Comparison of ENCODE assay signal across 11 cellular contexts in genomic region chr11:123056835-123057491, GRCh38. TPM values are rescaled to one million over a fixed set of nuclear protein-coding genes. Genes with fewer than 3 reads are reported as not detected.
DNase-seq lines count a peak whose midpoint lies in the region; ATAC-seq and TF ChIP-seq lines count a peak whose summit lies in the region.
"Had no signal": no experiment of that assay in that cellular context is flagged by ENCODE, and none has a peak within 500 bp of the region (broad histone marks: within the 10 kb centered on the region; RNA-seq: fewer than 3 reads in every experiment).

No MANE protein-coding gene starts in this region.

- DNase-seq in G401 (ENCODE audit: low spot score): peak; percentile 49
- DNase-seq in Karpas-422: peak; percentile 66
- no peak for DNase-seq in activated naive CD8-positive, alpha-beta T cell treated with anti-CD3 and anti-CD28 coated beads, Interleukin-2, amount 10 ng/mL, durations not matched to agents 7 days and 5 days
- no peak for DNase-seq in neural crest cell (ENCODE audit: low read depth, low spot score)
- DNase-seq in dedifferentiated amniotic fluid mesenchymal stem cell (ENCODE audit: extremely low spot score): no peak
- no peak for DNase-seq in DMS153 treated with DMSO at 0.1 percent for 48 hours (lab: John Stamatoyannopoulos, UW; ENCODE audit: unreplicated experiment)
- DNase-seq: dorsolateral prefrontal cortex, NCI-H1105, occipital lobe had no signal

- H4K20me1 ChIP-seq in Karpas-422 (ENCODE audit: insufficient read depth, low read depth, low read length): peaks cover 39% of the 10 kb centered on the region; the same call in 1 of the 2 replicates

- H2AFZ ChIP-seq in Karpas-422 (ENCODE audit: low read length): no peak overlapping the region

- peaks cover 19% of the 10 kb centered on the region for H3K4me1 ChIP-seq in Karpas-422 (ENCODE audit: low read length)

- H3K27ac Mint-ChIP-seq in activated naive CD8-positive, alpha-beta T cell treated with anti-CD3 and anti-CD28 coated beads, Interleukin-2, amount 10 ng/mL, durations not matched to agents 7 days and 5 days: peak overlapping the region; percentile 85
- H3K27ac Mint-ChIP-seq in neural crest cell (ENCODE audit: unreplicated experiment): no peak overlapping the region

- ATAC-seq in activated naive CD8-positive, alpha-beta T cell treated with anti-CD3 and anti-CD28 coated beads, Interleukin-2, amount 10 ng/mL, durations not matched to agents 7 days and 5 days (ENCODE audit: low read depth): no peak
- no peak for ATAC-seq in GM19023 (IDR thresholded peaks at IDR 0.05; ENCODE audit: unreplicated experiment)

- POLR2A ChIA-PET in activated naive CD8-positive, alpha-beta T cell treated with anti-CD3 and anti-CD28 coated beads, Interleukin-2, amount 10 ng/mL, durations not matched to agents 7 days and 5 days (lab: Charles Lee): interaction anchor here (0.6 to 10.0 kb wide), 6 partner anchors 13 to 207 kb away, joined by 3 to 142 read pairs (median 4); no protein-coding TSS in a partner anchor

- H3K9me3 Mint-ChIP-seq in activated naive CD8-positive, alpha-beta T cell treated with anti-CD3 and anti-CD28 coated beads, Interleukin-2, amount 10 ng/mL, durations not matched to agents 7 days and 5 days: no peaks in the 10 kb centered on the region
- no peaks in the 10 kb centered on the region for H3K9me3 Mint-ChIP-seq in neural crest cell

- no peaks in the 10 kb centered on the region for H3K9me2 ChIP-seq in Karpas-422 (replicated peaks; ENCODE audit: insufficient read depth, low read length)

- H3K9ac ChIP-seq in Karpas-422 (ENCODE audit: low read length): no peak overlapping the region

- no peak overlapping the region for H3K4me3 ChIP-seq in Karpas-422 (ENCODE audit: low read length)
- H3K4me3 ChIP-seq: Peyer's patch had no signal

- no peaks in the 10 kb centered on the region for H3K27me3 Mint-ChIP-seq in activated naive CD8-positive, alpha-beta T cell treated with anti-CD3 and anti-CD28 coated beads, Interleukin-2, amount 10 ng/mL, durations not matched to agents 7 days and 5 days
- H3K27me3 Mint-ChIP-seq in neural crest cell (ENCODE audit: low read depth): peaks cover 3% of the 10 kb centered on the region

- H3K79me2 ChIP-seq in Karpas-422 (ENCODE audit: low read length): peaks cover 12% of the 10 kb centered on the region

- TF ChIP-seq CTCF in neural crest cell (conservative IDR thresholded peaks at IDR 0.05): no peak

- peaks cover 61% of the 10 kb centered on the region for H3K4me1 Mint-ChIP-seq in activated naive CD8-positive, alpha-beta T cell treated with anti-CD3 and anti-CD28 coated beads, Interleukin-2, amount 10 ng/mL, durations not matched to agents 7 days and 5 days
- peaks cover 64% of the 10 kb centered on the region for H3K4me1 Mint-ChIP-seq in neural crest cell

- peaks cover 49% of the 10 kb centered on the region for H3K36me3 ChIP-seq in Karpas-422 (ENCODE audit: insufficient read depth, low read length)

- H3K36me3 Mint-ChIP-seq in activated naive CD8-positive, alpha-beta T cell treated with anti-CD3 and anti-CD28 coated beads, Interleukin-2, amount 10 ng/mL, durations not matched to agents 7 days and 5 days: peaks cover 75% of the 10 kb centered on the region
- peaks cover 47% of the 10 kb centered on the region for H3K36me3 Mint-ChIP-seq in neural crest cell (ENCODE audit: low read depth)

- H3K9me3 ChIP-seq in Karpas-422 (ENCODE audit: low read length): no peaks in the 10 kb centered on the region
- H3K9me3 ChIP-seq: Peyer's patch had no signal

- in situ Hi-C loops in G401 (cut with HindIII; ENCODE audit: low sequenced_read_pairs): no loop called here

- peak overlapping the region; percentile 98 for H3K4me3 Mint-ChIP-seq in activated naive CD8-positive, alpha-beta T cell treated with anti-CD3 and anti-CD28 coated beads, Interleukin-2, amount 10 ng/mL, durations not matched to agents 7 days and 5 days
- H3K4me3 Mint-ChIP-seq in neural crest cell: peak overlapping the region; percentile 100

- H3K4me2 ChIP-seq in Karpas-422 (ENCODE audit: low read depth, low read length, poor library complexity, severe bottlenecking): no peak overlapping the region

- H3K27ac ChIP-seq in Karpas-422 (ENCODE audit: low read length): 0 out of 2 replicates have a peak overlapping the region, but pooled peaks have one; percentile 10

- no peaks in the 10 kb centered on the region for H3K27me3 ChIP-seq in Karpas-422 (ENCODE audit: low read length)
- H3K27me3 ChIP-seq: dorsolateral prefrontal cortex, Peyer's patch had no signal

RNA-seq across cellular contexts. Expression of gene HSPA8, which starts 5.0 kb away (rescaled TPM):
- total RNA-seq in G401 (2014; rRNA removed; shearing (Covaris generic)): 2,144 and 3,148 TPM in 2 replicates
- 1,464 and 1,725 TPM in 2 replicates for total RNA-seq in Karpas-422 (2014; rRNA removed; shearing (Covaris generic); ENCODE audit: low replicate concordance)
- total RNA-seq in activated naive CD8-positive, alpha-beta T cell treated with anti-CD3 and anti-CD28 coated beads, Interleukin-2, amount 10 ng/mL, durations not matched to agents 7 days and 5 days: 1,000 to 10,000 TPM; 1,098 to 1,132 TPM
- total RNA-seq in neural crest cell: 1,559 and 1,580 TPM in 2 replicates

Comparison
In these comparisons a context has a peak if more than half of its experiments do, and no peak if none do; other contexts are left out.
1. DNase-seq: peak in G401 (single experiment) and Karpas-422 (single experiment); none in activated naive CD8-positive, alpha-beta T cell treated with anti-CD3 and anti-CD28 coated beads, Interleukin-2, amount 10 ng/mL, durations not matched to agents 7 days and 5 days (single experiment), neural crest cell (single experiment), dedifferentiated amniotic fluid mesenchymal stem cell (single experiment) and DMS153 treated with DMSO at 0.1 percent for 48 hours (single experiment).